In genomic region chr6:140370949-140371348, GRCh38 we compare ENCODE assay signal across 16 cellular contexts.
DNase-seq lines count a peak whose midpoint lies in the region; ATAC-seq lines count a peak whose summit lies in the region.
"Had no signal": no experiment of that assay in that cellular context is flagged by ENCODE, and none has a peak within 500 bp of the region (broad histone marks: within the 10 kb centered on the region; RNA-seq: fewer than 3 reads in every experiment).

No MANE protein-coding gene starts in this region.

- peak overlapping the region; percentile 50; the same call in 1 of the 2 replicates for H3K4me3 ChIP-seq in SK-N-MC
- H3K4me3 ChIP-seq: A549; BLaER1 treated with 17β-estradiol and CSF1 and Interleukin-3, amounts not matched to agents 10 nM and 100 nM; K562 had no signal

- peak overlapping the region; percentile 82; the same call in 1 of the 2 replicates for H3K27ac ChIP-seq in SK-N-MC
- H3K27ac ChIP-seq: 22Rv1; A549; BLaER1 treated with 17β-estradiol and CSF1 and Interleukin-3, amounts not matched to agents 10 nM and 100 nM had no signal

- H3K36me3 ChIP-seq in SK-N-MC (ENCODE audit: insufficient read depth, low read length): no peaks in the 10 kb centered on the region
- H3K36me3 ChIP-seq: BLaER1 treated with 17β-estradiol and CSF1 and Interleukin-3, amounts not matched to agents 10 nM and 100 nM had no signal

- intact Hi-C loops in left ventricle myocardium superior (cut with micrococcal nuclease): no loop called here
- intact Hi-C loops in cardiac septum (cut with DNase I): no loop called here

- H3K9me3 ChIP-seq in SK-N-MC (ENCODE audit: low read depth, low read length): no peaks in the 10 kb centered on the region; the same call in 1 of the 2 replicates
- H3K9me3 ChIP-seq: A549 had no signal

- DNase-seq in left ventricle myocardium superior (no peak), cardiac septum (ENCODE audit: low spot score) (no peak), SK-N-MC (ENCODE audit: low read depth, low spot score) (no peak), foreskin melanocyte (peak; percentile 15), nucleus accumbens (lab: John Stamatoyannopoulos, UW) (no peak), HuH-7 (ENCODE audit: low spot score) (no peak)
- DNase-seq: CD8-positive, alpha-beta T cell; GF-D8; GOT3; H7 had no signal

- H3K9ac ChIP-seq in SK-N-MC (ENCODE audit: insufficient read length): no peak overlapping the region
- H3K9ac ChIP-seq: BLaER1 treated with 17β-estradiol and CSF1 and Interleukin-3, amounts not matched to agents 10 nM and 100 nM had no signal

- ATAC-seq in left ventricle myocardium superior (peak; percentile 52), HG03095 (IDR thresholded peaks at IDR 0.05; ENCODE audit: unreplicated experiment) (no peak)
- ATAC-seq: A549; CD8-positive, alpha-beta T cell; HCT116; K562 had no signal
